18 cellular contexts compared by ENCODE assay signal in the genomic region with DNA sequence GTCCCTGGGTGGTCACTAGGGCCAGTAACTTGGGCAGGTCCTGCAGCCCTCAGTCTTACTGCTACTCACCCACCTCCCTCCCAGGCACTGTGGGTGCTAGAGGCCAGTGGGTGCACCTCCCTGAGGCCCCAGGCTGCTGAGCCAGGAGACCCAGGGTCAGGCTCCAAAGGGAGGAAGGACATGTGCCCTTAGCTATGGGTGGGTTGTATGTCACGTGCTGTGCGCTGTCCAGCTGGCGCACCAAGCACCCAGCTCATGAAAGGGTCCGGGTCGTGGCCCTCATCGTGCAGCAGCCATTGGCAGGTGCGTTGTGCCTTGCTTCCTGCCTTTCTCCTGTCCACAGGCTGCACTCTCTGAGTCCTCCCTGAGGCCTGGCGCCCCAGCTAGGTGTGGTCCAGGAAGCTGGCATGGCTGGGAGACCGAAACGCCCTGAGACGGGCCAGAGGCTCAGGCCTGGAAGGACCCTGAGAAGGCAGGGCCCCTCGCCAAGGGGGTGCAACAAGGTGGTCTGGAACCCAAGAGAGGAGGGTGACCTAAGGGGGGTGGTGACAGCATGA. TPM values are rescaled to one million over a fixed set of nuclear protein-coding genes. Genes with fewer than 3 reads are reported as not detected.
DNase-seq lines count a peak whose midpoint lies in the region; ATAC-seq, FAIRE-seq and TF ChIP-seq lines count a peak whose summit lies in the region.
"Had no signal": no experiment of that assay in that cellular context is flagged by ENCODE, and none has a peak within 500 bp of the region (broad histone marks: within the 10 kb centered on the region; RNA-seq: fewer than 3 reads in every experiment).

No MANE protein-coding gene starts in this region.

- H4K20me1 ChIP-seq in IMR-90 (ENCODE audit: insufficient read depth, low read length): no peaks in the 10 kb centered on the region

- no peaks in the 10 kb centered on the region for H3K4me1 ChIP-seq in IMR-90 (ENCODE audit: control insufficient read depth, insufficient read depth, low read length)
- H3K4me1 ChIP-seq in kidney (ENCODE audit: control insufficient read depth in 1 of 2, insufficient read depth in 1 of 2, low read depth in 1 of 2, low read length in 2 of 2): no peaks in the 10 kb centered on the region

- POLR2A ChIA-PET in IMR-90 (lab: Charles Lee; ENCODE audit: unreplicated experiment): no interaction called here

- no peak overlapping the region for H3K14ac ChIP-seq in IMR-90 (replicated peaks; ENCODE audit: low read depth, low read length)

- H2BK15ac ChIP-seq in IMR-90 (ENCODE audit: low read depth, low read length): no peak overlapping the region

- H3K9ac ChIP-seq in IMR-90 (ENCODE audit: low read depth, low read length): no peak overlapping the region
- no peak overlapping the region for H3K9ac ChIP-seq in kidney (ENCODE audit: low read length in 2 of 2)
- H3K9ac ChIP-seq: GM23248 had no signal

- no peak overlapping the region for H2BK5ac ChIP-seq in IMR-90 (ENCODE audit: low read depth, low read length, poor library complexity, severe bottlenecking)

- no peak for TF ChIP-seq POLR2A in IMR-90 (IDR thresholded peaks at IDR 0.05; ENCODE audit: low read depth, low read length)

- no peak for TF ChIP-seq CTCF in IMR-90 (conservative IDR thresholded peaks at IDR 0.05; ENCODE audit: low read depth, low read length)
- TF ChIP-seq CTCF in WERI-Rb-1 (IDR thresholded peaks at IDR 0.05; ENCODE audit: low read depth, low read length): no peak
- TF ChIP-seq CTCF in kidney (IDR thresholded peaks at IDR 0.05; ENCODE audit: borderline replicate concordance, extremely low read depth, insufficient read depth): no peak
- no peak for TF ChIP-seq CTCF in GM10266 (IDR thresholded peaks at IDR 0.05; ENCODE audit: control insufficient read depth, insufficient read depth, low read depth, missing control alignments)

- peak overlapping the region; percentile 32 for H2AFZ ChIP-seq in IMR-90 (replicated peaks; ENCODE audit: low read length, poor library complexity)
- H2AFZ ChIP-seq: GM23248 had no signal

- H3K27ac ChIP-seq in IMR-90 (ENCODE audit: insufficient read depth, low read length) (no peak overlapping the region), WERI-Rb-1 (no peak overlapping the region), kidney (ENCODE audit: low read depth in 2 of 2, low read length in 2 of 2) (no peak overlapping the region)
- H3K27ac ChIP-seq: GM23248 had no signal

- H3K9me3 ChIP-seq in IMR-90 (ENCODE audit: control insufficient read depth, insufficient read depth, low read length) (no peaks in the 10 kb centered on the region), WERI-Rb-1 (ENCODE audit: severe bottlenecking) (no peaks in the 10 kb centered on the region), kidney (ENCODE audit: control insufficient read depth in 1 of 2, low read length in 2 of 2) (no peaks in the 10 kb centered on the region)

- H3K9me1 ChIP-seq in IMR-90 (ENCODE audit: insufficient read depth, low read length): no peaks in the 10 kb centered on the region

- no peak overlapping the region for H2AK5ac ChIP-seq in IMR-90 (ENCODE audit: low read depth, low read length)

- no peak for DNase-seq in IMR-90
- DNase-seq in WERI-Rb-1: peak; percentile 4
- DNase-seq in kidney: peak; percentile 42
- no peak for DNase-seq in GM10266 (ENCODE audit: extremely low spot score)
- DNase-seq in Kasumi-1 (lab: John Stamatoyannopoulos, UW): no peak
- DNase-seq: C1 segment of cervical spinal cord; Calu3; CD4-positive, alpha-beta memory T cell; COR-L47; DMS53; DMS79 treated with DMSO at 0.1 percent for 48 hours; GF-D8; GM23248; H9; HFFc6 had no signal

- H3K79me1 ChIP-seq in IMR-90 (ENCODE audit: low read depth in 1 of 2, low read length in 2 of 2): no peaks in the 10 kb centered on the region

- no peak overlapping the region for H3K56ac ChIP-seq in IMR-90 (ENCODE audit: extremely low read depth, insufficient read depth, low read length)

- no peak overlapping the region for H2BK120ac ChIP-seq in IMR-90 (ENCODE audit: low read depth, low read length)

- H3K27me3 ChIP-seq in IMR-90 (ENCODE audit: control insufficient read depth, insufficient read depth, low read length): no peaks in the 10 kb centered on the region; the same call in 1 of the 2 replicates
- H3K27me3 ChIP-seq in WERI-Rb-1 (ENCODE audit: insufficient read depth, low read depth, severe bottlenecking): no peaks in the 10 kb centered on the region

- intact Hi-C loops in IMR-90 (cut with micrococcal nuclease) (no loop called here), kidney (cut with DNase I) (no loop called here)

- H3K4me3 ChIP-seq in IMR-90 (ENCODE audit: insufficient read depth, low read depth, low read length) (no peak overlapping the region), WERI-Rb-1 (ENCODE audit: low read depth, low read length) (no peak overlapping the region), kidney (ENCODE audit: low read length in 2 of 2) (no peak overlapping the region)
- H3K4me3 ChIP-seq: GM23248 had no signal

- ATAC-seq in IMR-90 (ENCODE audit: low read depth) (no peak), esophagus mucosa (no peak)
- ATAC-seq: HCT116 had no signal

- FAIRE-seq in kidney (lab: Jason Lieb, UNC): no peak
- FAIRE-seq: GM12892 had no signal

- no peak overlapping the region for H4K8ac ChIP-seq in IMR-90 (ENCODE audit: low read depth in 2 of 2, low read length in 2 of 2)

- no peak overlapping the region for H3K18ac ChIP-seq in IMR-90 (ENCODE audit: low read depth, low read length)

- no TSS peak for BruUV-seq in IMR-90 (replicated peaks; lab: Mats Ljungman, UMichigan)

- H3K4me2 ChIP-seq in IMR-90 (ENCODE audit: low read depth, low read length): no peak overlapping the region

- no peak overlapping the region for H3K23ac ChIP-seq in IMR-90 (ENCODE audit: low read depth, low read length)

- CTCF ChIA-PET in IMR-90 (lab: Yijun Ruan, JAX): no interaction called here

- no peaks in the 10 kb centered on the region for H3K36me3 ChIP-seq in IMR-90 (ENCODE audit: control insufficient read depth, insufficient read depth, low read length)
- H3K36me3 ChIP-seq in WERI-Rb-1: no peaks in the 10 kb centered on the region
- H3K36me3 ChIP-seq in kidney (ENCODE audit: control insufficient read depth in 1 of 2, insufficient read depth in 2 of 2, low read length in 2 of 2): no peaks in the 10 kb centered on the region

- 81% methylated on average over 7 of the region's 12 CpGs; no CpG with 5 or more reads in 1 of the 2 experiments for WGBS in IMR-90 (ENCODE audit: extremely low coverage in 2 of 2, insufficient read length in 1 of 2), 2 experiments

- dilution Hi-C loops in IMR-90 (cut with HindIII; ENCODE audit: low sequenced_read_pairs, unreplicated experiment): no loop called here

- in situ Hi-C loops in IMR-90 (cut with MboI; ENCODE audit: low sequenced_read_pairs): no loop called here

- H3K4ac ChIP-seq in IMR-90 (ENCODE audit: low read depth, low read length): no peak overlapping the region

- no peak overlapping the region for H2AK9ac ChIP-seq in IMR-90 (replicated peaks; ENCODE audit: low read depth, low read length, poor library complexity)

- H2BK20ac ChIP-seq in IMR-90 (ENCODE audit: low read depth, low read length): no peak overlapping the region

- no peak overlapping the region for H4K5ac ChIP-seq in IMR-90 (ENCODE audit: low read depth, low read length)

- no peak for TF ChIP-seq RAD21 in IMR-90 (IDR thresholded peaks at IDR 0.05; ENCODE audit: low read length)

- H4K91ac ChIP-seq in IMR-90 (ENCODE audit: insufficient read depth, low read depth, low read length): no peak overlapping the region

TF ChIP-seq in IMR-90, 13 proteins besides CTCF, POLR2A, EP300 and RAD21:
- TF ChIP-seq, protein P1, sequence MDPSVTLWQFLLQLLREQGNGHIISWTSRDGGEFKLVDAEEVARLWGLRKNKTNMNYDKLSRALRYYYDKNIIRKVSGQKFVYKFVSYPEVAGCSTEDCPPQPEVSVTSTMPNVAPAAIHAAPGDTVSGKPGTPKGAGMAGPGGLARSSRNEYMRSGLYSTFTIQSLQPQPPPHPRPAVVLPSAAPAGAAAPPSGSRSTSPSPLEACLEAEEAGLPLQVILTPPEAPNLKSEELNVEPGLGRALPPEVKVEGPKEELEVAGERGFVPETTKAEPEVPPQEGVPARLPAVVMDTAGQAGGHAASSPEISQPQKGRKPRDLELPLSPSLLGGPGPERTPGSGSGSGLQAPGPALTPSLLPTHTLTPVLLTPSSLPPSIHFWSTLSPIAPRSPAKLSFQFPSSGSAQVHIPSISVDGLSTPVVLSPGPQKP (IDR thresholded peaks at IDR 0.05; ENCODE audit: borderline replicate concordance, low read depth, low read length): no peak
- no peak for TF ChIP-seq RCOR1 (IDR thresholded peaks at IDR 0.05; ENCODE audit: insufficient replicate concordance, low read length)
- no peak for TF ChIP-seq BHLHE40 (IDR thresholded peaks at IDR 0.05; ENCODE audit: low read depth, low read length)
- TF ChIP-seq FOS (IDR thresholded peaks at IDR 0.05; ENCODE audit: low read depth, low read length): no peak
- TF ChIP-seq MXI1 (IDR thresholded peaks at IDR 0.05; ENCODE audit: borderline replicate concordance, low read depth, low read length): no peak
- no peak for TF ChIP-seq CEBPB (IDR thresholded peaks at IDR 0.05; ENCODE audit: low read depth, low read length)
- TF ChIP-seq SMC3 (IDR thresholded peaks at IDR 0.05; ENCODE audit: low read depth, low read length): no peak
- TF ChIP-seq, protein P2, sequence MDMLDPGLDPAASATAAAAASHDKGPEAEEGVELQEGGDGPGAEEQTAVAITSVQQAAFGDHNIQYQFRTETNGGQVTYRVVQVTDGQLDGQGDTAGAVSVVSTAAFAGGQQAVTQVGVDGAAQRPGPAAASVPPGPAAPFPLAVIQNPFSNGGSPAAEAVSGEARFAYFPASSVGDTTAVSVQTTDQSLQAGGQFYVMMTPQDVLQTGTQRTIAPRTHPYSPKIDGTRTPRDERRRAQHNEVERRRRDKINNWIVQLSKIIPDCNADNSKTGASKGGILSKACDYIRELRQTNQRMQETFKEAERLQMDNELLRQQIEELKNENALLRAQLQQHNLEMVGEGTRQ (IDR thresholded peaks at IDR 0.05; ENCODE audit: low read depth, low read length): no peak
- TF ChIP-seq NFE2L2 (IDR thresholded peaks at IDR 0.05; ENCODE audit: low read depth, low read length): no peak
- TF ChIP-seq MAZ (IDR thresholded peaks at IDR 0.05; ENCODE audit: borderline replicate concordance, low read depth, low read length): no peak
- no peak for TF ChIP-seq MAFK (IDR thresholded peaks at IDR 0.05; ENCODE audit: low read depth, low read length)
- no peak for TF ChIP-seq RFX5 (IDR thresholded peaks at IDR 0.05; ENCODE audit: low read depth, low read length)
- no peak for TF ChIP-seq CHD1 (IDR thresholded peaks at IDR 0.05; ENCODE audit: low read depth, low read length)

RNA-seq across cellular contexts. Expression of a gene that starts 47.0 kb away (rescaled TPM):
- total RNA-seq in IMR-90 (2012; rRNA removed): 13.6 and 16.3 TPM in 2 replicates
- polyA plus RNA-seq in IMR-90 (2012; rRNA removed): 19.6 and 22.5 TPM in 2 replicates
- 12.0 and 16.7 TPM in 2 replicates for polyA plus RNA-seq in IMR-90 (2012; cell fraction: cytosol; rRNA removed)
- 54.5 and 105 TPM in 2 replicates for polyA plus RNA-seq in IMR-90 (2012; cell fraction: nucleus; rRNA removed; ENCODE audit: low replicate concordance)
- total RNA-seq in kidney: 22.0 TPM
- 10.5 TPM for polyA plus RNA-seq in kidney (ENCODE audit: insufficient read depth, low read depth, low replicate concordance)
- 41.4 TPM for total RNA-seq in esophagus mucosa

Comparison
In these comparisons a context has a peak if more than half of its experiments do, and no peak if none do; other contexts are left out.
1. DNase-seq: peak in WERI-Rb-1 (single experiment) and kidney (single experiment); none in IMR-90 (single experiment), GM10266 (single experiment) and Kasumi-1 (0 of 2).